In the genomic region with DNA sequence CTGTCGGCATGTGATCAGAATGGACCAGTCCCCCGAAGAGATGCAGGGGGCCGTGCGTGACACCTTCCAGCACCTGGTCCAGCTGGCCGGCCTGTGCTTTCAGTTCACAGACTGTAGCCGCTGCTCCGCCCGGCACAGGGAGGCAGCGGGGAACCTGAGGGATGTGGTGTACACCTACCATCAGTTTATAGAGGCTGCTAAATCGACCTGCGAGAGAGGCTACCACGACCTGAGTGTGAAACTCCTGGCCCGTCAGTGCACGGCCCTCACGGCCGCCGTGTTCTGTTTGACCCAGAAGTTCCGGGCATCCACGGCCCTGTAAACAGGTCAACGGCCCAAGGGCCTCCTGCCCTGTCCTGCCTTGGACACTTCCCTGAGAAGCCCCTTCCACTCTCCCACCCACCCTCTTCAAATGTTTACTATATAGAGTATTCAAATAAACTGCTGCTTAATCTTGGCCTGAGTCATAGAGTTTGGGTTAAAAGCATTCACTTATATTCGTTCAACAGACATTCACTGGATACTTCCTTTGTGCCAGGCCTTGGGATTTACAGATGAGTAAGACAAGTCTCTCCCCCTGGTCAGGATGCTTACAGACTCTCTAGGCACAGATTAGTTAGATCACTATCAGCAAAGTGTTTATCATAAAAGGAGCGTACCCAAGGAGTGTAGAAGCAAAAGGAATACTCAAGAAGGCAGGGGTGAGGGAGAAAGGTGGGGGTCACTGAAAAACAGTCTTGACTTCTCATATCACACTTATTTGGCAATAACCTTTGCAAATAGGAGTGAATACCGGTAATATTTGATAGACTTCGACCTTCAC, we compare ENCODE assay signal across 17 cellular contexts. TPM values are rescaled to one million over a fixed set of nuclear protein-coding genes. Genes with fewer than 3 reads are reported as not detected.
DNase-seq lines count a peak whose midpoint lies in the region; ATAC-seq and TF ChIP-seq lines count a peak whose summit lies in the region.
"Had no signal": no experiment of that assay in that cellular context is flagged by ENCODE, and none has a peak within 500 bp of the region (broad histone marks: within the 10 kb centered on the region; RNA-seq: fewer than 3 reads in every experiment).

No MANE protein-coding gene starts in this region.

- peak; percentile 20 for ATAC-seq in CD8-positive, alpha-beta T cell
- ATAC-seq in HG02759 (IDR thresholded peaks at IDR 0.05; ENCODE audit: unreplicated experiment) (peak; percentile 13), GM21786 (IDR thresholded peaks at IDR 0.05; ENCODE audit: unreplicated experiment) (no peak), HG03520 (IDR thresholded peaks at IDR 0.05; ENCODE audit: unreplicated experiment) (no peak), GM18505 (IDR thresholded peaks at IDR 0.05; ENCODE audit: unreplicated experiment) (no peak)

- TF ChIP-seq CTCF in CD8-positive, alpha-beta T cell (IDR thresholded peaks at IDR 0.05), result no peak
- no peak for TF ChIP-seq CTCF in WERI-Rb-1 (IDR thresholded peaks at IDR 0.05; ENCODE audit: low read depth, low read length)

- no peak overlapping the region for H3K4me2 ChIP-seq in mesenchymal stem cell (ENCODE audit: low read length, poor library complexity, severe bottlenecking)

- H3K4me3 Mint-ChIP-seq in CD8-positive, alpha-beta T cell, result no peak overlapping the region
- H3K4me3 Mint-ChIP-seq: activated CD4-positive, alpha-beta memory T cell treated with anti-CD3 and anti-CD28 coated beads for 36 hours; activated T-helper 17 cell treated with anti-CD3 and anti-CD28 coated beads, Interleukin-2, amount 50 U/mL, for 72 hours; CD4-positive, alpha-beta T cell; H9 had no signal

- DNase-seq in CD8-positive, alpha-beta T cell, result no peak
- no peak for DNase-seq in WERI-Rb-1
- DNase-seq in mesenchymal stem cell, result peak; percentile 83
- no peak for DNase-seq in HK-2 (ENCODE audit: unreplicated experiment)
- DNase-seq: Right ventricle myocardium superior, tibial artery had no signal

- H3K27ac Mint-ChIP-seq in CD8-positive, alpha-beta T cell, result no peak overlapping the region
- H3K27ac Mint-ChIP-seq: activated CD4-positive, alpha-beta memory T cell treated with anti-CD3 and anti-CD28 coated beads for 36 hours; activated T-helper 17 cell treated with anti-CD3 and anti-CD28 coated beads, Interleukin-2, amount 50 U/mL, for 72 hours; CD4-positive, alpha-beta T cell; H9 had no signal

- WGBS in mesenchymal stem cell, result 65% methylated on average over 22 of the region's 24 CpGs

- no peaks in the 10 kb centered on the region for H3K4me1 ChIP-seq in CD8-positive, alpha-beta T cell (ENCODE audit: insufficient read depth, low read length)
- H3K4me1 ChIP-seq in mesenchymal stem cell (ENCODE audit: control insufficient read depth, insufficient read depth, low read depth, low read length), result no peaks in the 10 kb centered on the region
- H3K4me1 ChIP-seq: prostate gland, tibial artery had no signal

- no peaks in the 10 kb centered on the region for H3K9me3 ChIP-seq in CD8-positive, alpha-beta T cell (ENCODE audit: low read length)
- H3K9me3 ChIP-seq in WERI-Rb-1 (ENCODE audit: severe bottlenecking) (no peaks in the 10 kb centered on the region), mesenchymal stem cell (ENCODE audit: control insufficient read depth, low read length) (no peaks in the 10 kb centered on the region)
- H3K9me3 ChIP-seq: prostate gland, tibial artery had no signal

- no peak overlapping the region for H2BK120ac ChIP-seq in mesenchymal stem cell (ENCODE audit: low read depth, low read length)

- POLR2A ChIA-PET in CD8-positive, alpha-beta T cell (lab: Charles Lee), result no interaction called here

- H3K27me3 Mint-ChIP-seq in CD8-positive, alpha-beta T cell (ENCODE audit: low read depth), result no peaks in the 10 kb centered on the region
- H3K27me3 Mint-ChIP-seq: activated CD4-positive, alpha-beta memory T cell treated with anti-CD3 and anti-CD28 coated beads for 36 hours; activated T-helper 17 cell treated with anti-CD3 and anti-CD28 coated beads, Interleukin-2, amount 50 U/mL, for 72 hours; CD4-positive, alpha-beta T cell had no signal

- H3K4ac ChIP-seq in mesenchymal stem cell (ENCODE audit: low read depth in 1 of 2, low read length in 2 of 2), result no peak overlapping the region

- no peak overlapping the region for H2BK15ac ChIP-seq in mesenchymal stem cell (ENCODE audit: low read depth, poor library complexity, severe bottlenecking)

- CTCF ChIA-PET in CD8-positive, alpha-beta T cell (lab: Charles Lee), result no interaction called here

- H4K8ac ChIP-seq in mesenchymal stem cell (ENCODE audit: low read length), result peak overlapping the region; percentile 5

- H2AFZ ChIP-seq in mesenchymal stem cell (ENCODE audit: low read depth, low read length), result no peak overlapping the region

- H3K27ac ChIP-seq in CD8-positive, alpha-beta T cell (ENCODE audit: low read depth, low read length), result no peak overlapping the region
- peak overlapping the region; percentile 26 for H3K27ac ChIP-seq in WERI-Rb-1
- H3K27ac ChIP-seq in mesenchymal stem cell (ENCODE audit: low read length, poor library complexity, severe bottlenecking), result no peak overlapping the region
- H3K27ac ChIP-seq: coronary artery, epithelial cell of prostate, prostate gland, tibial artery had no signal

- no peaks in the 10 kb centered on the region for H3K36me3 ChIP-seq in CD8-positive, alpha-beta T cell (ENCODE audit: insufficient read depth, low read length)
- H3K36me3 ChIP-seq in WERI-Rb-1 (peaks cover 21% of the 10 kb centered on the region), mesenchymal stem cell (ENCODE audit: control insufficient read depth in 1 of 2, insufficient read depth in 2 of 2, low read depth in 1 of 2, low read length in 2 of 2) (peaks cover 0 to 15% of the 10 kb centered on the region in 2 experiments)
- H3K36me3 ChIP-seq: prostate gland, tibial artery had no signal

- H3K9me3 Mint-ChIP-seq in CD8-positive, alpha-beta T cell, result no peaks in the 10 kb centered on the region
- H3K9me3 Mint-ChIP-seq: activated CD4-positive, alpha-beta memory T cell treated with anti-CD3 and anti-CD28 coated beads for 36 hours; activated T-helper 17 cell treated with anti-CD3 and anti-CD28 coated beads, Interleukin-2, amount 50 U/mL, for 72 hours; CD4-positive, alpha-beta T cell; H9 had no signal

- H3K23ac ChIP-seq in mesenchymal stem cell (ENCODE audit: low read length in 2 of 2), result no peak overlapping the region

- no peak overlapping the region for H4K91ac ChIP-seq in mesenchymal stem cell (ENCODE audit: low read length)

- no peak overlapping the region for H2BK5ac ChIP-seq in mesenchymal stem cell (ENCODE audit: low read depth, low read length, poor library complexity, severe bottlenecking)

- H3K36me3 Mint-ChIP-seq in CD8-positive, alpha-beta T cell, result no peaks in the 10 kb centered on the region
- H3K36me3 Mint-ChIP-seq: activated CD4-positive, alpha-beta memory T cell treated with anti-CD3 and anti-CD28 coated beads for 36 hours had no signal

- no peak overlapping the region for H3K4me3 ChIP-seq in CD8-positive, alpha-beta T cell (ENCODE audit: low read depth, low read length)
- no peak overlapping the region for H3K4me3 ChIP-seq in WERI-Rb-1 (ENCODE audit: low read depth, low read length)
- no peak overlapping the region for H3K4me3 ChIP-seq in mesenchymal stem cell (ENCODE audit: insufficient read depth in 1 of 2, low read depth in 1 of 2, low read length in 2 of 2)
- H3K4me3 ChIP-seq: coronary artery, prostate gland, tibial artery had no signal

- no peaks in the 10 kb centered on the region for H3K27me3 ChIP-seq in CD8-positive, alpha-beta T cell (ENCODE audit: insufficient read depth, low read length)
- H3K27me3 ChIP-seq in WERI-Rb-1 (ENCODE audit: insufficient read depth, low read depth, severe bottlenecking) (no peaks in the 10 kb centered on the region), mesenchymal stem cell (ENCODE audit: control insufficient read depth in 1 of 2, insufficient read depth in 1 of 2, low read length in 2 of 2) (peaks cover 0 to 21% of the 10 kb centered on the region in 2 experiments)
- H3K27me3 ChIP-seq: tibial artery had no signal

- H3K18ac ChIP-seq in mesenchymal stem cell (ENCODE audit: low read depth in 1 of 2, low read length in 2 of 2), result no peak overlapping the region

- no peaks in the 10 kb centered on the region for H3K4me1 Mint-ChIP-seq in CD8-positive, alpha-beta T cell (ENCODE audit: low read depth)
- H3K4me1 Mint-ChIP-seq: activated T-helper 17 cell treated with anti-CD3 and anti-CD28 coated beads, Interleukin-2, amount 50 U/mL, for 72 hours had no signal

- H2AK5ac ChIP-seq in mesenchymal stem cell (ENCODE audit: low read length, severe bottlenecking), result no peak overlapping the region

- H3K79me1 ChIP-seq in mesenchymal stem cell (replicated peaks; ENCODE audit: low read length, poor library complexity, severe bottlenecking), result no peaks in the 10 kb centered on the region

- H3K9ac ChIP-seq in mesenchymal stem cell (ENCODE audit: low read length), result no peak overlapping the region

- no peak overlapping the region for H2BK12ac ChIP-seq in mesenchymal stem cell (ENCODE audit: low read length in 2 of 2)

- intact Hi-C loops in CD8-positive, alpha-beta T cell (cut with DNase I, micrococcal nuclease), result loop anchor here (5.0 to 10.0 kb wide), 3 partner anchors 321 to 618 kb away; a partner anchor contains a TSS

- no peak for TF ChIP-seq POLR2A in GM18505 (IDR thresholded peaks at IDR 0.05; ENCODE audit: borderline replicate concordance, extremely low read depth, insufficient read depth, insufficient read length)

- no peak overlapping the region for H3K14ac ChIP-seq in mesenchymal stem cell (ENCODE audit: low read length in 2 of 2)

RNA-seq across cellular contexts. Expression of a gene that starts 6.9 kb away (rescaled TPM):
- total RNA-seq in CD8-positive, alpha-beta T cell, result 1 to 10 TPM; 5.9 to 7.0 TPM
- 6.4 TPM for polyA plus RNA-seq in mesenchymal stem cell (2013, experiment 1 of 2)
- 6.0 TPM for polyA plus RNA-seq in mesenchymal stem cell (2013, experiment 2 of 2)

RNA-seq across cellular contexts. Expression of a gene that starts 38.2 kb away (rescaled TPM):
- total RNA-seq in CD8-positive, alpha-beta T cell, result 10 to 100 TPM; 34.2 to 45.9 TPM
- polyA plus RNA-seq in mesenchymal stem cell (2013, experiment 1 of 2), result 16.3 TPM
- 17.4 TPM for polyA plus RNA-seq in mesenchymal stem cell (2013, experiment 2 of 2)

RNA-seq across cellular contexts. Expression of a gene that starts 53.9 kb away (rescaled TPM):
- 1 to 10 TPM; 4.9 to 5.6 TPM for total RNA-seq in CD8-positive, alpha-beta T cell
- polyA plus RNA-seq in mesenchymal stem cell (2013, experiment 1 of 2), result 12.2 TPM
- 12.0 TPM for polyA plus RNA-seq in mesenchymal stem cell (2013, experiment 2 of 2)

Comparison
In these comparisons a context has a peak if more than half of its experiments do, and no peak if none do; other contexts are left out.
1. ATAC-seq: peak in CD8-positive, alpha-beta T cell (single experiment) and HG02759 (single experiment); none in GM21786 (single experiment), HG03520 (single experiment) and GM18505 (single experiment).